26 cellular contexts compared by ENCODE assay signal in the genomic region with DNA sequence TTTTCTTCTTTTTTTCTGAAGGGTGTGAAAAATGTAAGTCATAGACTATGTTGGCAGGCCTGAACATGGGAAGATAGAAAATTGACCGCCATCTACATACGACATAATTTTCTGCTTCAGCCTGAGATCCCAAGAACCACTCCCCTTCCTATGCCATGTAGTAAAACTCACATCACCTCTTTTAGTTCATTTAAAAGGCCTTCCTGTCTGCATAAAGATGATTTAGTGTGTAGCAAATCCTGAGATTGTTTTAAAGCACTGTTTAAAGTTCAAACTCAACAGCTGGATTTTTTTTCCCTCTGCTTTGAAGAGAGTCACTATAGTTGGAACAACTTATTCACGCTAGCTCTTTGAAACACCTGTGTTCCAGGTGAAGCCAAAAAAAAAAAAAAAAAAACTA.
"Had no signal": no experiment of that assay in that cellular context is flagged by ENCODE, and none has a peak within 500 bp of the region (broad histone marks: within the 10 kb centered on the region; RNA-seq: fewer than 3 reads in every experiment).

No MANE protein-coding gene starts in this region.

- FAIRE-seq: colon, keratinocyte, urothelium cell line had no signal

- H3K4me3 ChIP-seq: gastrocnemius medialis, left lung, ovary, psoas muscle, sigmoid colon, thoracic aorta, tibial nerve, upper lobe of left lung had no signal

- ATAC-seq: esophagus mucosa; gastrocnemius medialis; left lung; natural killer cell; psoas muscle; right cardiac atrium; stimulated activated memory B cell treated with anti-CD40 and anti-IgM and Interleukin-4, amounts not matched to agents 10 μg/mL and 1 μg/mL and 100 μg/mL, for 72 hours; stimulated activated naive CD8-positive, alpha-beta T cell treated with anti-CD3 and anti-CD28 coated beads, Interleukin-15, Interleukin-2, amounts not matched to agents 100 U/mL and 50 U/mL, for 24 hours had no signal

- H3K36me3 ChIP-seq: gastrocnemius medialis, ovary, thoracic aorta, tibial nerve, upper lobe of left lung had no signal

- H3K4me1 ChIP-seq: gastrocnemius medialis, left lung, psoas muscle, sigmoid colon, tibial nerve, upper lobe of left lung had no signal

- H3K27ac ChIP-seq: epithelial cell of prostate, left lung, ovary, psoas muscle, sigmoid colon, thoracic aorta, tibial nerve, upper lobe of left lung had no signal

- H3K9me3 ChIP-seq: gastrocnemius medialis, left lung, ovary, psoas muscle, sigmoid colon, thoracic aorta, tibial nerve, upper lobe of left lung had no signal

- DNase-seq: effector CD8-positive, alpha-beta T cell; endodermal cell; foreskin fibroblast; gastrocnemius medialis; head of caudate nucleus; left lung; mesendoderm; natural killer cell; occipital lobe; ovary; posterior cingulate gyrus; psoas muscle; right cardiac atrium; sigmoid colon; stimulated activated CD4-positive, alpha-beta T cell treated with anti-CD3 and anti-CD28 coated beads, Interleukin-4, amount 100 ng/mL, for 4 hours; stimulated activated naive CD8-positive, alpha-beta T cell treated with anti-CD3 and anti-CD28 coated beads, Interleukin-15, Interleukin-2, amounts not matched to agents 100 U/mL and 50 U/mL, for 24 hours; substantia nigra; upper lobe of left lung had no signal
